1 cellular context compared by ENCODE assay signal in the genomic region with DNA sequence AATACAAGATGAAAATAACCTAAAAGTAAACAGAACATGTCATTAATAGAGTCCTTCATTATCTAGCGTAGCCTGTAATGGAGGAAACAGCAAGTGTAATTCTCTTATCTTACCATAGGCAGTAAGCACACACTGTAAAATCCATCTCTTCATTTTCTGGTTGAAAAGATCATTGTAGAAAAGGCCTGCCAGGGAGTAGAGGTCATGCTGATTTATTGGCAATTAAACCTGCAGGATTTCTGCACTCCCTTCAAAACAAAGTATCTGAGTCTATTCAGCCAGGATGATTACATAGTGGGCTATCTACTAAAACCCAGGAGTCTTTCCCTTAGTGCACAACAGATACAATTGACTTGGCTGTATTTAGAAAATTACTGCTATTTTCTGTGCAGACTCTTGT.
TF ChIP-seq lines count a peak whose summit lies in the region.

No MANE protein-coding gene starts in this region.

TF ChIP-seq in HEK293, 187 proteins besides CTCF, POLR2A, EP300 and RAD21 (continued from another document):
- TF ChIP-seq, protein P1, sequence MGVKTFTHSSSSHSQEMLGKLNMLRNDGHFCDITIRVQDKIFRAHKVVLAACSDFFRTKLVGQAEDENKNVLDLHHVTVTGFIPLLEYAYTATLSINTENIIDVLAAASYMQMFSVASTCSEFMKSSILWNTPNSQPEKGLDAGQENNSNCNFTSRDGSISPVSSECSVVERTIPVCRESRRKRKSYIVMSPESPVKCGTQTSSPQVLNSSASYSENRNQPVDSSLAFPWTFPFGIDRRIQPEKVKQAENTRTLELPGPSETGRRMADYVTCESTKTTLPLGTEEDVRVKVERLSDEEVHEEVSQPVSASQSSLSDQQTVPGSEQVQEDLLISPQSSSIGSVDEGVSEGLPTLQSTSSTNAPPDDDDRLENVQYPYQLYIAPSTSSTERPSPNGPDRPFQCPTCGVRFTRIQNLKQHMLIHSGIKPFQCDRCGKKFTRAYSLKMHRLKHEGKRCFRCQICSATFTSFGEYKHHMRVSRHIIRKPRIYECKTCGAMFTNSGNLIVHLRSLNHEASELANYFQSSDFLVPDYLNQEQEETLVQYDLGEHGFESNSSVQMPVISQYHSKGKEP (tag by site-specific recombination; IDR thresholded peaks at IDR 0.05): peak; percentile 61; the same call in 1 of the 2 replicates
- TF ChIP-seq MZF1 (tag by site-specific recombination; IDR thresholded peaks at IDR 0.05; ENCODE audit: borderline replicate concordance) (peak; percentile 64; the same call in 1 of the 2 replicates), ZNF223 (tag by site-specific recombination; IDR thresholded peaks at IDR 0.05) (no peak), ZBTB1 (tag by site-specific recombination; IDR thresholded peaks at IDR 0.05) (no peak), ZNF221 (tag by site-specific recombination; IDR thresholded peaks at IDR 0.05; ENCODE audit: borderline replicate concordance) (no peak)
